Comparison of ENCODE assay signal across 1 cellular context in the genomic region with DNA sequence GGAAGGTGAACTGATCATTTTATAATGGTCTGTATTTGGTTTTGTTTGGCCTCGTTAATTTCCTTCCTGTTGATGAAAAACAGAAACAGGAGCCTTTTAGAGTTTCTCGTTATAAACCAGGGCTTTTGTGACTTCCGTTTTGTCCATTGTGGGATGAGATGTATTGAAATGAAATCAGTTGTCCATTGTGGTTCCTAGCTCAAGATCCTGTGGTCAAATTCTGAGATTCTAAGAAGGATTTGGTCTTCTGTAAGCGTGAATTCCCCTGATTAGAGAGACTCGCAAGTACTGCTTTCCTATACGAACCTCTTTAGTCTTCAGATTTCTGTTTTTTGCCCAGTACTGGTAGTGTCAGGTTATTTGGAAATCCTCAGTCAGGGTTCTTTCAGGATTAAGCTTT.
TF ChIP-seq lines count a peak whose summit lies in the region.

No MANE protein-coding gene starts in this region.

TF ChIP-seq in HEK293, 187 proteins besides CTCF, POLR2A, EP300 and RAD21 (continued from another document):
- TF ChIP-seq FEZF1 (tag by site-specific recombination; IDR thresholded peaks at IDR 0.05) (peak; percentile 64; the same call in 1 of the 2 replicates), ZNF521 (tag by site-specific recombination; IDR thresholded peaks at IDR 0.05) (no peak), ZNF324 (tag by site-specific recombination; IDR thresholded peaks at IDR 0.05) (no peak)
- TF ChIP-seq, protein P1, sequence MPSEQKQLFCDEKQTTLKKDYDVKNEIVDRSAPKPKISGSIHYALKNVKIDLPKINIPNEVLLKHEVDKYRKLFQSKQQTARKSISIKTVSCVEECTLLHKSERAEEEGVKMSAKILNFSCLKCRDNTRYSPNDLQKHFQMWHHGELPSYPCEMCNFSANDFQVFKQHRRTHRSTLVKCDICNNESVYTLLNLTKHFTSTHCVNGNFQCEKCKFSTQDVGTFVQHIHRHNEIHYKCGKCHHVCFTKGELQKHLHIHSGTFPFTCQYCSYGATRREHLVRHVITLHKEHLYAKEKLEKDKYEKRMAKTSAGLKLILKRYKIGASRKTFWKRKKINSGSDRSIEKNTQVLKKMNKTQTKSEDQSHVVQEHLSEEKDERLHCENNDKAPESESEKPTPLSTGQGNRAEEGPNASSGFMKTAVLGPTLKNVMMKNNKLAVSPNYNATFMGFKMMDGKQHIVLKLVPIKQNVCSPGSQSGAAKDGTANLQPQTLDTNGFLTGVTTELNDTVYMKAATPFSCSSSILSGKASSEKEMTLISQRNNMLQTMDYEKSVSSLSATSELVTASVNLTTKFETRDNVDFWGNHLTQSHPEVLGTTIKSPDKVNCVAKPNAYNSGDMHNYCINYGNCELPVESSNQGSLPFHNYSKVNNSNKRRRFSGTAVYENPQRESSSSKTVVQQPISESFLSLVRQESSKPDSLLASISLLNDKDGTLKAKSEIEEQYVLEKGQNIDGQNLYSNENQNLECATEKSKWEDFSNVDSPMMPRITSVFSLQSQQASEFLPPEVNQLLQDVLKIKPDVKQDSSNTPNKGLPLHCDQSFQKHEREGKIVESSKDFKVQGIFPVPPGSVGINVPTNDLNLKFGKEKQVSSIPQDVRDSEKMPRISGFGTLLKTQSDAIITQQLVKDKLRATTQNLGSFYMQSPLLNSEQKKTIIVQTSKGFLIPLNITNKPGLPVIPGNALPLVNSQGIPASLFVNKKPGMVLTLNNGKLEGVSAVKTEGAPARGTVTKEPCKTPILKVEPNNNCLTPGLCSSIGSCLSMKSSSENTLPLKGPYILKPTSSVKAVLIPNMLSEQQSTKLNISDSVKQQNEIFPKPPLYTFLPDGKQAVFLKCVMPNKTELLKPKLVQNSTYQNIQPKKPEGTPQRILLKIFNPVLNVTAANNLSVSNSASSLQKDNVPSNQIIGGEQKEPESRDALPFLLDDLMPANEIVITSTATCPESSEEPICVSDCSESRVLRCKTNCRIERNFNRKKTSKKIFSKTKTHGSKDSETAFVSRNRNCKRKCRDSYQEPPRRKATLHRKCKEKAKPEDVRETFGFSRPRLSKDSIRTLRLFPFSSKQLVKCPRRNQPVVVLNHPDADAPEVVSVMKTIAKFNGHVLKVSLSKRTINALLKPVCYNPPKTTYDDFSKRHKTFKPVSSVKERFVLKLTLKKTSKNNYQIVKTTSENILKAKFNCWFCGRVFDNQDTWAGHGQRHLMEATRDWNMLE (tag by site-specific recombination; conservative IDR thresholded peaks at IDR 0.05; ENCODE audit: low read depth): no peak
- TF ChIP-seq, protein P2, sequence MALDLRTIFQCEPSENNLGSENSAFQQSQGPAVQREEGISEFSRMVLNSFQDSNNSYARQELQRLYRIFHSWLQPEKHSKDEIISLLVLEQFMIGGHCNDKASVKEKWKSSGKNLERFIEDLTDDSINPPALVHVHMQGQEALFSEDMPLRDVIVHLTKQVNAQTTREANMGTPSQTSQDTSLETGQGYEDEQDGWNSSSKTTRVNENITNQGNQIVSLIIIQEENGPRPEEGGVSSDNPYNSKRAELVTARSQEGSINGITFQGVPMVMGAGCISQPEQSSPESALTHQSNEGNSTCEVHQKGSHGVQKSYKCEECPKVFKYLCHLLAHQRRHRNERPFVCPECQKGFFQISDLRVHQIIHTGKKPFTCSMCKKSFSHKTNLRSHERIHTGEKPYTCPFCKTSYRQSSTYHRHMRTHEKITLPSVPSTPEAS (tag by site-specific recombination; IDR thresholded peaks at IDR 0.05): no peak
